Comparison of ENCODE assay signal across 9 cellular contexts in genomic region chr16:28878083-28878926, GRCh38. TPM values are rescaled to one million over a fixed set of nuclear protein-coding genes. Genes with fewer than 3 reads are reported as not detected.
A peak's percentile ranks its signal among the peaks of the same experiment; 100 is the strongest.
DNase-seq lines count a peak whose midpoint lies in the region; ATAC-seq, FAIRE-seq and TF ChIP-seq lines count a peak whose summit lies in the region.
"Had no signal": no experiment of that assay in that cellular context is flagged by ENCODE, and none has a peak within 500 bp of the region (broad histone marks: within the 10 kb centered on the region; RNA-seq: fewer than 3 reads in every experiment).

ATP2A1 (plus strand) TSS chr16:28878488; CDS start chr16:28878672, 184 bp downstream.

- H3K9ac ChIP-seq in OCI-LY3 (ENCODE audit: low read length), result peak within 1 kb of the TSS; percentile 82

- POLR2A ChIA-PET in CD4-positive, alpha-beta memory T cell (lab: Charles Lee; ENCODE audit: partially characterized antibody), result interaction anchor here (1.3 to 2.7 kb wide), 4 partner anchors 14 to 72 kb away, joined by 3 to 34 read pairs (median 6); partner anchors contain the start of genes ATXN2L, NFATC2IP, RABEP2 and SH2B1

- no peak for FAIRE-seq in frontal cortex (lab: Jason Lieb, UNC)

- H3K36me3 Mint-ChIP-seq in CD4-positive, alpha-beta memory T cell, result peaks cover 0 to 6% of the 10 kb centered on the region in 2 donors

- H3K9me3 ChIP-seq in CD4-positive, alpha-beta memory T cell (ENCODE audit: control insufficient read depth in 1 of 2, low read length in 2 of 2), result no peaks in the 10 kb centered on the region
- H3K9me3 ChIP-seq in OCI-LY3 (ENCODE audit: insufficient read depth, low read length) (no peaks in the 10 kb centered on the region), neutrophil (no peaks in the 10 kb centered on the region)

- H3K79me2 ChIP-seq in OCI-LY3 (ENCODE audit: low read length), result no peaks in the 10 kb centered on the region

- peak within 1 kb of the TSS; percentile 49 to 82 for H3K4me3 ChIP-seq in CD4-positive, alpha-beta memory T cell (ENCODE audit: low read length in 2 of 2)
- H3K4me3 ChIP-seq in OCI-LY3 (ENCODE audit: low read length) (peak within 1 kb of the TSS; percentile 97), epithelial cell of esophagus (ENCODE audit: low read length) (peak within 1 kb of the TSS; percentile 62), neutrophil (ENCODE audit: low read depth in 1 of 2, low read length in 1 of 2) (peak within 1 kb of the TSS; percentile 57 to 67)

- H2AFZ ChIP-seq in OCI-LY3 (ENCODE audit: low read depth, low read length), result peak within 1 kb of the TSS; percentile 89

- peak within 1 kb of the TSS; percentile 88 to 93 (median 90) for H3K4me3 Mint-ChIP-seq in CD4-positive, alpha-beta memory T cell

- peaks cover 0 to 1% (median 0%) of the 10 kb centered on the region in 8 donors for H3K9me3 Mint-ChIP-seq in CD4-positive, alpha-beta memory T cell

- intact Hi-C loops in CD4-positive, alpha-beta memory T cell (cut with micrococcal nuclease), result loop anchor here (2.0 kb wide), 1 partner anchor 14 kb away; no protein-coding TSS in a partner anchor

- H3K27me3 Mint-ChIP-seq in CD4-positive, alpha-beta memory T cell, result peaks cover 0 to 4% of the 10 kb centered on the region in 2 donors

- peaks cover 13% of the 10 kb centered on the region for H3K4me1 ChIP-seq in CD4-positive, alpha-beta memory T cell (ENCODE audit: insufficient read depth, low read length)
- H3K4me1 ChIP-seq in OCI-LY3 (ENCODE audit: low read length) (peaks cover 12% of the 10 kb centered on the region), neutrophil (ENCODE audit: control insufficient read depth in 1 of 2, insufficient read depth in 1 of 2, low read depth in 1 of 2, low read length in 1 of 2) (peaks cover 15 to 17% of the 10 kb centered on the region in 2 experiments)

- DNase-seq in CD4-positive, alpha-beta memory T cell, result no peak
- DNase-seq in epithelial cell of esophagus (ENCODE audit: low read depth), result no peak
- DNase-seq in H4 (ENCODE audit: low spot score), result no peak
- DNase-seq in AG08396 (ENCODE audit: low spot score), result no peak
- DNase-seq in frontal cortex (ENCODE audit: low spot score in 2 of 2), result no peak
- DNase-seq: hippocampal formation had no signal

- H3K27ac ChIP-seq in CD4-positive, alpha-beta memory T cell (ENCODE audit: low read depth, low read length), result peak within 1 kb of the TSS; percentile 53
- H3K27ac ChIP-seq in OCI-LY3 (ENCODE audit: low read length) (no peak within 1 kb of the TSS), neutrophil (no peak within 1 kb of the TSS)

- peak within 1 kb of the TSS in 5 of 7 donors; percentile 41 to 90 (median 66) for H3K27ac Mint-ChIP-seq in CD4-positive, alpha-beta memory T cell

- TF ChIP-seq CTCF in OCI-LY3 (IDR thresholded peaks at IDR 0.05; ENCODE audit: low read depth, low read length), result no peak
- no peak for TF ChIP-seq CTCF in epithelial cell of esophagus (IDR thresholded peaks at IDR 0.05; ENCODE audit: insufficient read depth, low read depth, low read length, missing control alignments)
- no peak for TF ChIP-seq CTCF in neutrophil (IDR thresholded peaks at IDR 0.05)

- H3K4me1 Mint-ChIP-seq in CD4-positive, alpha-beta memory T cell, result peaks cover 3 to 18% (median 11%) of the 10 kb centered on the region in 4 donors

- CTCF ChIA-PET in CD4-positive, alpha-beta memory T cell (lab: Charles Lee; ENCODE audit: partially characterized antibody), result interaction anchor here (1.3 to 3.0 kb wide), 2 partner anchors 8 to 67 kb away, joined by 4 to 14 read pairs; no protein-coding TSS in a partner anchor

- H3K27me3 ChIP-seq in CD4-positive, alpha-beta memory T cell (ENCODE audit: insufficient read depth, low read length), result no peaks in the 10 kb centered on the region
- H3K27me3 ChIP-seq in OCI-LY3 (ENCODE audit: low read depth, low read length), result no peaks in the 10 kb centered on the region
- peaks cover 37% of the 10 kb centered on the region for H3K27me3 ChIP-seq in neutrophil

- no peaks in the 10 kb centered on the region for H3K36me3 ChIP-seq in CD4-positive, alpha-beta memory T cell (ENCODE audit: insufficient read depth, low read length)
- peaks cover 6% of the 10 kb centered on the region for H3K36me3 ChIP-seq in OCI-LY3 (replicated peaks; ENCODE audit: low read depth, low read length)
- peaks cover 23% of the 10 kb centered on the region for H3K36me3 ChIP-seq in neutrophil

- peak within 1 kb of the TSS; percentile 93 for H3K4me2 ChIP-seq in OCI-LY3 (ENCODE audit: low read length)

- H4K20me1 ChIP-seq in OCI-LY3 (ENCODE audit: insufficient read depth, low read length), result no peaks in the 10 kb centered on the region

- ATAC-seq in HG03432 (IDR thresholded peaks at IDR 0.05; ENCODE audit: unreplicated experiment), result no peak

RNA-seq across cellular contexts. Expression of gene ATP2A1, which starts in this region (rescaled TPM):
- under 1 TPM; 0.67 to 0.94 TPM for total RNA-seq in CD4-positive, alpha-beta memory T cell
- not detected for polyA plus RNA-seq in CD4-positive, alpha-beta memory T cell
- total RNA-seq in H4 (2014; rRNA removed; shearing (Covaris generic)), result 0.04 TPM in 1 of 2 replicates, not detected in the other
- total RNA-seq in frontal cortex, result not detected
